16 cellular contexts compared by ENCODE assay signal in the genomic region with DNA sequence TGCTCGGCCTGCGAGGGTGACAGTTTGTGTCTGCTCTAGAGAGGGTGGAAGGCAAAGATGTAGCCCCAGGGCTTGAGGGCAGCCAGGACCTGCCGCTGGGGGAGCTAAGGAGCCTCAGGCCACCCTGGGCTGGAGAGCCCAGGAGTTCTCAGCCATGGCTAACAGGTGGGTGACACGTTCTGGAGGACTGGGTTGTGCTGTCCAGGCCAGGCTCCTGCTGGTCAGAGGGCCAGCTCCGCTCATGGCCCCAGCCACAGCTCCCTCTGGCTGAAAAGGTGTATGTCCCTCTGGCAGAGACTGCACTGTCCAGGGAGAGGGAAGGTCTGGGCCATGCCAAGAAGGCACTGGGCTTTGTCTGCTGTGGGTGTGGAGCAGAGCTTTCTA. TPM values are rescaled to one million over a fixed set of nuclear protein-coding genes. Genes with fewer than 3 reads are reported as not detected.
A peak's percentile ranks its signal among the peaks of the same experiment; 100 is the strongest.
DNase-seq lines count a peak whose midpoint lies in the region; ATAC-seq and TF ChIP-seq lines count a peak whose summit lies in the region.
"Had no signal": no experiment of that assay in that cellular context is flagged by ENCODE, and none has a peak within 500 bp of the region (broad histone marks: within the 10 kb centered on the region; RNA-seq: fewer than 3 reads in every experiment).

No MANE protein-coding gene starts in this region.

- H3K36me3 Mint-ChIP-seq in WTC11 = peaks cover 1% of the 10 kb centered on the region; the same call in 1 of the 2 replicates
- no peaks in the 10 kb centered on the region for H3K36me3 Mint-ChIP-seq in neural progenitor cell
- no peaks in the 10 kb centered on the region for H3K36me3 Mint-ChIP-seq in CD4-positive, alpha-beta T cell (ENCODE audit: low read depth)
- H3K36me3 Mint-ChIP-seq in activated T-helper 2 cell treated with anti-CD3 and anti-CD28 coated beads, Interferon-gamma antibody, Interleukin-2, Interleukin-4, amounts not matched to agents 10 μg/mL and 5 μg/mL and 100 μg/mL, durations not matched to agents 14 hours and 24 hours and 36 hours (ENCODE audit: low read depth) = peaks cover under 1% of the 10 kb centered on the region

- no peaks in the 10 kb centered on the region for H3K79me2 ChIP-seq in neural progenitor cell (ENCODE audit: low read depth)

- H3K9ac ChIP-seq in neural progenitor cell = no peak overlapping the region

- no peaks in the 10 kb centered on the region for H4K20me1 ChIP-seq in neural progenitor cell (ENCODE audit: low read depth)

- CTCF ChIA-PET in GM10248 (lab: Yijun Ruan, JAX) = interaction anchor here (0.8 to 2.2 kb wide), 4 partner anchors 11 to 110 kb away, joined by 3 to 16 read pairs (median 8); no protein-coding TSS in a partner anchor
- CTCF ChIA-PET in WTC11 (lab: Charles Lee) = interaction anchor here (0.6 to 2.2 kb wide), 9 partner anchors 8 to 317 kb away, joined by 3 to 17 read pairs (median 4); no protein-coding TSS in a partner anchor
- CTCF ChIA-PET in CD4-positive, alpha-beta T cell (lab: Charles Lee) = no interaction called here

- no peaks in the 10 kb centered on the region for H3K9me3 ChIP-seq in neural progenitor cell (ENCODE audit: low read depth)
- H3K9me3 ChIP-seq in CD4-positive, alpha-beta T cell (ENCODE audit: control insufficient read depth, low read length) = no peaks in the 10 kb centered on the region
- H3K9me3 ChIP-seq: pancreas had no signal

- no peak overlapping the region for H3K4me3 ChIP-seq in neural progenitor cell
- H3K4me3 ChIP-seq: pancreas had no signal

- peaks cover 5% of the 10 kb centered on the region for H3K9me3 Mint-ChIP-seq in WTC11
- peaks cover 4% of the 10 kb centered on the region for H3K9me3 Mint-ChIP-seq in neural progenitor cell
- H3K9me3 Mint-ChIP-seq in CD4-positive, alpha-beta T cell = no peaks in the 10 kb centered on the region
- peaks cover under 1% of the 10 kb centered on the region for H3K9me3 Mint-ChIP-seq in activated T-helper 2 cell treated with anti-CD3 and anti-CD28 coated beads, Interferon-gamma antibody, Interleukin-2, Interleukin-4, amounts not matched to agents 10 μg/mL and 5 μg/mL and 100 μg/mL, durations not matched to agents 14 hours and 24 hours and 36 hours

- H3K27me3 Mint-ChIP-seq in WTC11 (ENCODE audit: low read depth) = no peaks in the 10 kb centered on the region; the same call in 1 of the 2 replicates
- H3K27me3 Mint-ChIP-seq in neural progenitor cell (ENCODE audit: insufficient read depth, low read depth) = peaks cover 2% of the 10 kb centered on the region
- no peaks in the 10 kb centered on the region for H3K27me3 Mint-ChIP-seq in CD4-positive, alpha-beta T cell
- H3K27me3 Mint-ChIP-seq in activated T-helper 2 cell treated with anti-CD3 and anti-CD28 coated beads, Interferon-gamma antibody, Interleukin-2, Interleukin-4, amounts not matched to agents 10 μg/mL and 5 μg/mL and 100 μg/mL, durations not matched to agents 14 hours and 24 hours and 36 hours (ENCODE audit: low read depth) = peaks cover 1% of the 10 kb centered on the region

- no peak overlapping the region for H3K4me2 ChIP-seq in neural progenitor cell

- H3K4me3 Mint-ChIP-seq in WTC11 (no peak overlapping the region), neural progenitor cell (no peak overlapping the region)
- no peak overlapping the region for H3K4me3 Mint-ChIP-seq in CD4-positive, alpha-beta T cell
- H3K4me3 Mint-ChIP-seq in activated T-helper 2 cell treated with anti-CD3 and anti-CD28 coated beads, Interferon-gamma antibody, Interleukin-2, Interleukin-4, amounts not matched to agents 10 μg/mL and 5 μg/mL and 100 μg/mL, durations not matched to agents 14 hours and 24 hours and 36 hours (ENCODE audit: low read depth) = no peak overlapping the region

- H3F3A ChIP-seq in neural progenitor cell (ENCODE audit: low read depth) = peaks cover 3% of the 10 kb centered on the region

- H3K27me3 ChIP-seq in neural progenitor cell = no peaks in the 10 kb centered on the region
- no peaks in the 10 kb centered on the region for H3K27me3 ChIP-seq in CD4-positive, alpha-beta T cell (ENCODE audit: control insufficient read depth, insufficient read depth, low read length)
- H3K27me3 ChIP-seq: pancreas had no signal

- no peak overlapping the region for H2AFZ ChIP-seq in neural progenitor cell (replicated peaks)

- H3K4me1 Mint-ChIP-seq in WTC11 (peaks cover 4% of the 10 kb centered on the region), neural progenitor cell (peaks cover 5% of the 10 kb centered on the region)
- H3K4me1 Mint-ChIP-seq in CD4-positive, alpha-beta T cell (ENCODE audit: low read depth) = no peaks in the 10 kb centered on the region
- no peaks in the 10 kb centered on the region for H3K4me1 Mint-ChIP-seq in activated T-helper 2 cell treated with anti-CD3 and anti-CD28 coated beads, Interferon-gamma antibody, Interleukin-2, Interleukin-4, amounts not matched to agents 10 μg/mL and 5 μg/mL and 100 μg/mL, durations not matched to agents 14 hours and 24 hours and 36 hours (ENCODE audit: low read depth)

- TF ChIP-seq CTCF in GM10248 (IDR thresholded peaks at IDR 0.05; ENCODE audit: control extremely low read depth, extremely low read depth, low read depth, missing control alignments) (peak; percentile 12), WTC11 (IDR thresholded peaks at IDR 0.05) (no peak), neural progenitor cell (IDR thresholded peaks at IDR 0.05) (peak; percentile 13)
- no peak for TF ChIP-seq CTCF in CD4-positive, alpha-beta T cell (IDR thresholded peaks at IDR 0.05)

- no peak overlapping the region for H3K27ac Mint-ChIP-seq in WTC11
- no peak overlapping the region for H3K27ac Mint-ChIP-seq in neural progenitor cell
- H3K27ac Mint-ChIP-seq in CD4-positive, alpha-beta T cell = no peak overlapping the region
- no peak overlapping the region for H3K27ac Mint-ChIP-seq in activated T-helper 2 cell treated with anti-CD3 and anti-CD28 coated beads, Interferon-gamma antibody, Interleukin-2, Interleukin-4, amounts not matched to agents 10 μg/mL and 5 μg/mL and 100 μg/mL, durations not matched to agents 14 hours and 24 hours and 36 hours

- peaks cover 3% of the 10 kb centered on the region for H3K4me1 ChIP-seq in neural progenitor cell
- H3K4me1 ChIP-seq: pancreas had no signal

- POLR2A ChIA-PET in GM10248 (lab: Yijun Ruan, JAX) = interaction anchor here (1.1 kb wide), 1 partner anchor 15 kb away, joined by 3 read pairs; no protein-coding TSS in a partner anchor
- POLR2A ChIA-PET in WTC11 (lab: Charles Lee) = no interaction called here
- POLR2A ChIA-PET in CD4-positive, alpha-beta T cell (lab: Charles Lee) = no interaction called here

- ATAC-seq in WTC11 = peak; percentile 70
- no peak for ATAC-seq in HG03571 (IDR thresholded peaks at IDR 0.05; ENCODE audit: unreplicated experiment)
- no peak for ATAC-seq in CD4-positive, alpha-beta T cell (ENCODE audit: poor library complexity)

- no peaks in the 10 kb centered on the region for H3K36me3 ChIP-seq in neural progenitor cell
- H3K36me3 ChIP-seq: pancreas had no signal

- intact Hi-C loops in CD4-positive, alpha-beta T cell (cut with DNase I, micrococcal nuclease) = no loop called here
- intact Hi-C loops in activated T-helper 2 cell treated with anti-CD3 and anti-CD28 coated beads, Interferon-gamma antibody, Interleukin-2, Interleukin-4, amounts not matched to agents 10 μg/mL and 5 μg/mL and 100 μg/mL, durations not matched to agents 14 hours and 24 hours and 36 hours (cut with micrococcal nuclease) = no loop called here

- no peak overlapping the region for H3K27ac ChIP-seq in neural progenitor cell
- H3K27ac ChIP-seq in CD4-positive, alpha-beta T cell (ENCODE audit: low read depth, low read length) = no peak overlapping the region
- H3K27ac ChIP-seq: epithelial cell of prostate, pancreas had no signal

- DNase-seq in AG08396 (ENCODE audit: low spot score) = peak; percentile 5
- DNase-seq in GM10248 (ENCODE audit: extremely low spot score) = peak; percentile 14
- no peak for DNase-seq in WTC11 (ENCODE audit: low spot score)
- DNase-seq in neural progenitor cell (ENCODE audit: low spot score) = no peak
- DNase-seq in GM19238 (ENCODE audit: insufficient read length, low spot score) = no peak
- no peak for DNase-seq in CD4-positive, alpha-beta T cell
- DNase-seq in activated T-helper 2 cell treated with anti-CD3 and anti-CD28 coated beads, Interferon-gamma antibody, Interleukin-2, Interleukin-4, amounts not matched to agents 10 μg/mL and 5 μg/mL and 100 μg/mL, durations not matched to agents 14 hours and 24 hours and 36 hours (ENCODE audit: low spot score) = no peak
- DNase-seq: activated naive CD4-positive, alpha-beta T cell treated with anti-CD3 and anti-CD28 coated beads, Interleukin-2, amount 50 U/mL, for 16 hours; central memory CD4-positive, alpha-beta T cell; mesenchymal stem cell; NCI-H2171 treated with DMSO at 0.1 percent for 48 hours; stimulated activated CD4-positive, alpha-beta T cell treated with anti-CD3 and anti-CD28 coated beads, Interleukin-2, amount 100 ng/mL, for 24 hours; T-helper 9 cell had no signal

RNA-seq across cellular contexts. Expression of a gene that starts 19.2 kb away (rescaled TPM):
- total RNA-seq in WTC11 (2021) (9.9 to 14.9 TPM (median 14.3 TPM) in 3 replicates), neural progenitor cell (ENCODE audit: low replicate concordance) (11.1 and 15.3 TPM in 2 replicates)
- 10 to 100 TPM; 17.7 to 19.0 TPM for total RNA-seq in CD4-positive, alpha-beta T cell
- 38.7 and 39.3 TPM in 2 replicates for total RNA-seq in activated T-helper 2 cell treated with anti-CD3 and anti-CD28 coated beads, Interferon-gamma antibody, Interleukin-2, Interleukin-4, amounts not matched to agents 10 μg/mL and 5 μg/mL and 100 μg/mL, durations not matched to agents 14 hours and 24 hours and 36 hours

RNA-seq across cellular contexts. Expression of a gene that starts 48.6 kb away (rescaled TPM):
- total RNA-seq in WTC11 (2021) = 17.1 to 18.0 TPM (median 17.9 TPM) in 3 replicates
- total RNA-seq in neural progenitor cell (ENCODE audit: low replicate concordance) = 55.3 and 79.8 TPM in 2 replicates
- total RNA-seq in CD4-positive, alpha-beta T cell = 1 to 10 TPM; 3.1 to 3.6 TPM
- total RNA-seq in activated T-helper 2 cell treated with anti-CD3 and anti-CD28 coated beads, Interferon-gamma antibody, Interleukin-2, Interleukin-4, amounts not matched to agents 10 μg/mL and 5 μg/mL and 100 μg/mL, durations not matched to agents 14 hours and 24 hours and 36 hours = 58.4 and 65.0 TPM in 2 replicates

Comparison
In these comparisons a context has a peak if more than half of its experiments do, and no peak if none do; other contexts are left out.
1. DNase-seq: peak in AG08396 (single experiment) and GM10248 (single experiment); none in WTC11 (single experiment), neural progenitor cell (single experiment), GM19238 (single experiment), CD4-positive, alpha-beta T cell (0 of 10) and activated T-helper 2 cell treated with anti-CD3 and anti-CD28 coated beads, Interferon-gamma antibody, Interleukin-2, Interleukin-4, amounts not matched to agents 10 μg/mL and 5 μg/mL and 100 μg/mL, durations not matched to agents 14 hours and 24 hours and 36 hours (single experiment).
2. CTCF ChIP-seq: peak in GM10248 (single experiment) and neural progenitor cell (single experiment); none in WTC11 (single experiment) and CD4-positive, alpha-beta T cell (single experiment).